10 cellular contexts compared by ENCODE assay signal in the genomic region with DNA sequence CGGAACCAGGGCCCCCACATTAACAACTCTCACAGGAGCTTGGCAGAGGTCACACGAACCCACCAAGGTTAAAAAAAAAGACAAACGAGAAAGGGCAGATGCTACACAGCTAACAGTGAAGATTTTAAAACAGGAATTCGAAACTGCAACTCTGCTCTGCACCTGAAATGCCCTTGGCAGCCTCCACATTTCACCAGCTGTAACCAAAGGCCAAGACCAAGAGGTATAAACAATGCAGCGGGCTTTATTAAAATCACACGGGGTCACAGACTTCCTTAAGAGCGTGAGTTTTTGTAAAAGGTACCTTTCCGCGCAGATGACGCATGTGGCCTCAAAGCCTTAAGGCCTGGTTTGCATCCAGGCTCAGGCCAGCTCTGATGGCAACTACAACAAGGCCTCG.
A peak's percentile ranks its signal among the peaks of the same experiment; 100 is the strongest.
DNase-seq lines count a peak whose midpoint lies in the region; ATAC-seq and TF ChIP-seq lines count a peak whose summit lies in the region.
"Had no signal": no experiment of that assay in that cellular context is flagged by ENCODE, and none has a peak within 500 bp of the region (broad histone marks: within the 10 kb centered on the region; RNA-seq: fewer than 3 reads in every experiment).

No MANE protein-coding gene starts in this region.

- H3K36me3 Mint-ChIP-seq in activated CD4-positive, alpha-beta T cell treated with anti-CD3 and anti-CD28 coated beads, Interleukin-2, amount 10 ng/mL, durations not matched to agents 24 days and 14 days (ENCODE audit: low read depth), result peaks cover 6% of the 10 kb centered on the region
- peaks cover 65% of the 10 kb centered on the region for H3K36me3 Mint-ChIP-seq in stimulated activated effector memory CD8-positive, alpha-beta T cell treated with anti-CD3 and anti-CD28 coated beads, Interleukin-12 subunit alpha, Interleukin-12 subunit beta, amount 100 ng/mL, for 72 hours

- peaks cover 52% of the 10 kb centered on the region for H3K4me1 Mint-ChIP-seq in activated CD4-positive, alpha-beta T cell treated with anti-CD3 and anti-CD28 coated beads, Interleukin-2, amount 10 ng/mL, durations not matched to agents 24 days and 14 days
- peaks cover 92% of the 10 kb centered on the region for H3K4me1 Mint-ChIP-seq in stimulated activated effector memory CD8-positive, alpha-beta T cell treated with anti-CD3 and anti-CD28 coated beads, Interleukin-12 subunit alpha, Interleukin-12 subunit beta, amount 100 ng/mL, for 72 hours

- H3K4me1 ChIP-seq in OCI-LY7 (ENCODE audit: insufficient read depth, low read length, poor library complexity, severe bottlenecking), result peaks cover 48% of the 10 kb centered on the region

- intact Hi-C loops in activated CD4-positive, alpha-beta T cell treated with anti-CD3 and anti-CD28 coated beads, Interleukin-2, amount 10 ng/mL, durations not matched to agents 24 days and 14 days (cut with micrococcal nuclease), result loop anchor here (2.0 kb wide), 1 partner anchor 16 kb away; no protein-coding TSS in a partner anchor
- intact Hi-C loops in OCI-LY7 (cut with micrococcal nuclease; ENCODE audit: unreplicated experiment), result loop anchor here (2.0 to 5.0 kb wide), 2 partner anchors 41 to 82 kb away; no protein-coding TSS in a partner anchor

- no peaks in the 10 kb centered on the region for H3K9me2 ChIP-seq in OCI-LY7 (ENCODE audit: insufficient read depth, low read length)

- peak overlapping the region; percentile 94 for H3K27ac ChIP-seq in OCI-LY7 (ENCODE audit: low read depth, low read length, poor library complexity, severe bottlenecking)
- H3K27ac ChIP-seq: brain microvascular endothelial cell had no signal

- BruUV-seq in OCI-LY7 (replicated peaks; lab: Mats Ljungman, UMichigan), result no TSS peak

- no peak for DNase-seq in activated CD4-positive, alpha-beta T cell treated with anti-CD3 and anti-CD28 coated beads, Interleukin-2, amount 10 ng/mL, durations not matched to agents 24 days and 14 days
- no peak for DNase-seq in activated CD4-positive, alpha-beta T cell treated with anti-CD3 and anti-CD28 coated beads for 1 hour
- DNase-seq in OCI-LY7 (ENCODE audit: low spot score), result peak; percentile 83
- no peak for DNase-seq in stimulated activated effector memory CD8-positive, alpha-beta T cell treated with anti-CD3 and anti-CD28 coated beads, Interleukin-12 subunit alpha, Interleukin-12 subunit beta, amount 100 ng/mL, for 72 hours (ENCODE audit: low spot score in 2 of 2)
- no peak for DNase-seq in OCI-M2 (lab: John Stamatoyannopoulos, UW; ENCODE audit: unreplicated experiment)
- DNase-seq in cerebellar cortex (ENCODE audit: low spot score), result no peak
- DNase-seq: brain microvascular endothelial cell, MV-4-11 had no signal

- H3K27ac Mint-ChIP-seq in activated CD4-positive, alpha-beta T cell treated with anti-CD3 and anti-CD28 coated beads, Interleukin-2, amount 10 ng/mL, durations not matched to agents 24 days and 14 days, result peak overlapping the region; percentile 12
- peak overlapping the region; percentile 15 for H3K27ac Mint-ChIP-seq in stimulated activated effector memory CD8-positive, alpha-beta T cell treated with anti-CD3 and anti-CD28 coated beads, Interleukin-12 subunit alpha, Interleukin-12 subunit beta, amount 100 ng/mL, for 72 hours

- H4K20me1 ChIP-seq in OCI-LY7 (ENCODE audit: insufficient read depth, low read length), result peaks cover 57% of the 10 kb centered on the region

- ATAC-seq in HG02840 (IDR thresholded peaks at IDR 0.05; ENCODE audit: low FRiP score, unreplicated experiment), result peak; percentile 52
- no peak for ATAC-seq in stimulated activated effector memory CD8-positive, alpha-beta T cell treated with anti-CD3 and anti-CD28 coated beads, Interleukin-12 subunit alpha, Interleukin-12 subunit beta, amount 100 ng/mL, for 72 hours
- no peak for ATAC-seq in HG02973 (IDR thresholded peaks at IDR 0.05; ENCODE audit: unreplicated experiment)

- peaks cover 66% of the 10 kb centered on the region for H3K79me2 ChIP-seq in OCI-LY7 (ENCODE audit: insufficient read depth, low read depth, low read length)

- H3K9me3 ChIP-seq in OCI-LY7 (ENCODE audit: low read length), result no peaks in the 10 kb centered on the region

- H3K9me3 Mint-ChIP-seq in activated CD4-positive, alpha-beta T cell treated with anti-CD3 and anti-CD28 coated beads, Interleukin-2, amount 10 ng/mL, durations not matched to agents 24 days and 14 days, result no peaks in the 10 kb centered on the region
- no peaks in the 10 kb centered on the region for H3K9me3 Mint-ChIP-seq in stimulated activated effector memory CD8-positive, alpha-beta T cell treated with anti-CD3 and anti-CD28 coated beads, Interleukin-12 subunit alpha, Interleukin-12 subunit beta, amount 100 ng/mL, for 72 hours

- TF ChIP-seq CTCF in OCI-LY7 (conservative IDR thresholded peaks at IDR 0.05; ENCODE audit: low read length), result no peak

- POLR2A ChIA-PET in OCI-LY7 (lab: Charles Lee), result interaction anchor here (1.6 to 3.2 kb wide), 2 partner anchors 19 to 83 kb away, joined by 4 to 16 read pairs; no protein-coding TSS in a partner anchor

- H3K4me3 Mint-ChIP-seq in activated CD4-positive, alpha-beta T cell treated with anti-CD3 and anti-CD28 coated beads, Interleukin-2, amount 10 ng/mL, durations not matched to agents 24 days and 14 days, result no peak overlapping the region
- no peak overlapping the region for H3K4me3 Mint-ChIP-seq in stimulated activated effector memory CD8-positive, alpha-beta T cell treated with anti-CD3 and anti-CD28 coated beads, Interleukin-12 subunit alpha, Interleukin-12 subunit beta, amount 100 ng/mL, for 72 hours

- CTCF ChIA-PET in OCI-LY7 (lab: Charles Lee; ENCODE audit: unreplicated experiment), result no interaction called here

- peak overlapping the region; percentile 74 for H3K4me2 ChIP-seq in OCI-LY7 (ENCODE audit: low read length)

- no peaks in the 10 kb centered on the region for H3K36me3 ChIP-seq in OCI-LY7 (ENCODE audit: insufficient read depth, low read length)
- H3K36me3 ChIP-seq: brain microvascular endothelial cell had no signal

- H2AFZ ChIP-seq in OCI-LY7 (ENCODE audit: low read length), result no peak overlapping the region

- H3K4me3 ChIP-seq in OCI-LY7 (ENCODE audit: low read depth, low read length, poor library complexity, severe bottlenecking), result peak overlapping the region; percentile 51

- H3K27me3 Mint-ChIP-seq in activated CD4-positive, alpha-beta T cell treated with anti-CD3 and anti-CD28 coated beads, Interleukin-2, amount 10 ng/mL, durations not matched to agents 24 days and 14 days, result no peaks in the 10 kb centered on the region
